8 cellular contexts compared by ENCODE assay signal in genomic region chr4:6268650-6269399, GRCh38. TPM values are rescaled to one million over a fixed set of nuclear protein-coding genes. Genes with fewer than 3 reads are reported as not detected.
DNase-seq lines count a peak whose midpoint lies in the region; FAIRE-seq and TF ChIP-seq lines count a peak whose summit lies in the region.

No MANE protein-coding gene starts in this region.

- no peaks in the 10 kb centered on the region for H3K36me3 ChIP-seq in KMS-11 (ENCODE audit: insufficient read depth)
- no peaks in the 10 kb centered on the region for H3K36me3 ChIP-seq in H1 (ENCODE audit: control insufficient read depth in 2 of 4, insufficient read depth in 4 of 4, low read length in 3 of 4)
- H3K36me3 ChIP-seq in trophoblast cell (ENCODE audit: control insufficient read depth in 1 of 2, insufficient read depth in 2 of 2, low read length in 2 of 2), result no peaks in the 10 kb centered on the region

- 0 out of 2 replicates have a peak overlapping the region, but pooled peaks have one; percentile 72 for H2BK15ac ChIP-seq in H1 (ENCODE audit: low read length)

- TF ChIP-seq CTCF in GM12865 (IDR thresholded peaks at IDR 0.05; ENCODE audit: insufficient read depth, low read depth, low read length, missing control alignments) (no peak), KMS-11 (conservative IDR thresholded peaks at IDR 0.05; ENCODE audit: low read depth, low read length) (no peak), H1 (IDR thresholded peaks at IDR 0.05; ENCODE audit: control extremely low read depth in 1 of 3, insufficient read depth in 1 of 3, low read depth in 1 of 3, low read length in 3 of 3) (no peak)

- H3K4ac ChIP-seq in H1 (replicated peaks; ENCODE audit: insufficient read length, low read depth, low read length) (no peak overlapping the region), trophoblast cell (ENCODE audit: low read depth, low read length) (no peak overlapping the region)

- CTCF ChIA-PET in H1 (lab: Charles Lee; ENCODE audit: partially characterized antibody), result interaction anchor here (1.6 to 37.7 kb wide), 6 partner anchors 14 to 271 kb away, joined by 3 to 908 read pairs (median 8); no protein-coding TSS in a partner anchor

- H3K4me3 ChIP-seq in GM12865 (ENCODE audit: low read depth, low read length), result peak overlapping the region; percentile 34
- no peak overlapping the region for H3K4me3 ChIP-seq in KMS-11 (IDR thresholded peaks at IDR 0.05; ENCODE audit: insufficient read depth, low read depth, low read length)
- H3K4me3 ChIP-seq in H1 (ENCODE audit: extremely low read depth in 1 of 4, insufficient read depth in 2 of 4, low read depth in 3 of 4, low read length in 4 of 4), result peak overlapping the region; percentile 25 to 77 (median 46); a peak in 7 of 8 replicates
- no peak overlapping the region for H3K4me3 ChIP-seq in trophoblast cell (ENCODE audit: low read depth, low read length)

- H2AFZ ChIP-seq in KMS-11 (ENCODE audit: low read depth) (peak overlapping the region; percentile 95), H1 (ENCODE audit: low read length) (peak overlapping the region; percentile 81), trophoblast cell (ENCODE audit: insufficient read depth, low read length, poor library complexity) (peak overlapping the region; percentile 57)

- no peak overlapping the region for H2BK20ac ChIP-seq in H1 (ENCODE audit: low read length)

- peaks cover 6% of the 10 kb centered on the region; the same call in 1 of the 2 replicates for H3K23me2 ChIP-seq in H1 (ENCODE audit: low read depth, low read length)

- TF ChIP-seq EP300 in H1 (IDR thresholded peaks at IDR 0.05; ENCODE audit: borderline replicate concordance in 1 of 2, low read depth in 2 of 2, low read length in 2 of 2), result no peak

- no peaks in the 10 kb centered on the region for H4K20me1 ChIP-seq in KMS-11 (ENCODE audit: insufficient read depth)
- peaks cover 4 to 6% of the 10 kb centered on the region in 2 experiments for H4K20me1 ChIP-seq in H1 (replicated peaks in 1 of 2; ENCODE audit: control insufficient read depth in 1 of 2, insufficient read depth in 2 of 2, low read length in 2 of 2)

- H4K91ac ChIP-seq in H1 (replicated peaks; ENCODE audit: insufficient read length, low read length) (peak overlapping the region; percentile 30), trophoblast cell (ENCODE audit: low read depth, low read length) (no peak overlapping the region)

- H3K27me3 ChIP-seq in KMS-11 (ENCODE audit: insufficient read depth, low read depth), result no peaks in the 10 kb centered on the region
- H3K27me3 ChIP-seq in H1 (replicated peaks in 1 of 4; ENCODE audit: control insufficient read depth in 3 of 4, extremely low read depth in 1 of 4, insufficient read depth in 3 of 4, low read length in 3 of 4), result peaks cover 0 to 4% (median 0%) of the 10 kb centered on the region in 4 experiments; a peak in 1 of 7 replicates
- no peaks in the 10 kb centered on the region for H3K27me3 ChIP-seq in trophoblast cell (ENCODE audit: insufficient read depth, low read length)

- POLR2A ChIA-PET in H1 (lab: Charles Lee; ENCODE audit: partially characterized antibody), result interaction anchor here (1.4 to 1.9 kb wide), 3 partner anchors 9 to 23 kb away, joined by 6 to 8 read pairs (median 6); no protein-coding TSS in a partner anchor

- H3K9ac ChIP-seq in KMS-11 (no peak overlapping the region; the same call in 1 of the 2 replicates), H1 (replicated peaks in 1 of 4; ENCODE audit: extremely low read depth in 1 of 4, low read depth in 3 of 4, low read length in 3 of 4) (peak overlapping the region in 1 of 4 experiments; percentile 58; a peak in 2 of 7 replicates), trophoblast cell (ENCODE audit: low read length) (peak overlapping the region; percentile 2)

- H2BK5ac ChIP-seq in H1 (ENCODE audit: low read depth, low read length) (no peak overlapping the region), trophoblast cell (ENCODE audit: low read depth, low read length, poor library complexity) (no peak overlapping the region)

- H3K79me1 ChIP-seq in H1 (ENCODE audit: low read depth, low read length) (0 out of 2 replicates have a peak, but pooled peaks cover 2% of the 10 kb centered on the region), trophoblast cell (ENCODE audit: low read length) (peaks cover 13% of the 10 kb centered on the region)

- no peak for TF ChIP-seq POLR2A in H1 (IDR thresholded peaks at IDR 0.05; ENCODE audit: control extremely low read depth in 1 of 2, low read depth in 2 of 2, low read length in 2 of 2)

- 59% methylated on average over 10 of the region's 13 CpGs; no CpG with 5 or more reads in 1 of the 2 experiments for WGBS in H1 (ENCODE audit: extremely low coverage in 1 of 2, insufficient coverage in 1 of 2, insufficient read length in 1 of 2, insufficient replicate concordance in 2 of 2, low coverage in 1 of 2, low lambda C conversion rate in 2 of 2, missing lambda C conversion rate in 1 of 2), 2 experiments
- WGBS in trophoblast cell (ENCODE audit: extremely low coverage, insufficient coverage, insufficient read length), result no CpG with 5 or more reads among the region's 13 CpGs

- H2BK120ac ChIP-seq in H1 (replicated peaks; ENCODE audit: low read depth, low read length) (no peak overlapping the region), trophoblast cell (ENCODE audit: insufficient read depth, low read length, poor library complexity) (no peak overlapping the region)

- H3K27ac ChIP-seq in KMS-11, result no peak overlapping the region
- H3K27ac ChIP-seq in H1 (ENCODE audit: low read depth, low read length), result no peak overlapping the region
- no peak overlapping the region for H3K27ac ChIP-seq in trophoblast cell (ENCODE audit: low read depth, low read length)

- H3K23ac ChIP-seq in H1 (ENCODE audit: insufficient read length) (no peak overlapping the region), trophoblast cell (ENCODE audit: low read length) (no peak overlapping the region)

- H3K14ac ChIP-seq in H1 (ENCODE audit: insufficient read length) (no peak overlapping the region), trophoblast cell (ENCODE audit: low read length) (no peak overlapping the region)

- H3K4me1 ChIP-seq in KMS-11 (ENCODE audit: low read depth, poor library complexity, severe bottlenecking) (peaks cover 3% of the 10 kb centered on the region), H1 (replicated peaks in 1 of 4; ENCODE audit: control insufficient read depth in 3 of 4, insufficient read depth in 4 of 4, low read length in 3 of 4) (peaks cover 4 to 19% (median 11%) of the 10 kb centered on the region in 4 experiments), trophoblast cell (ENCODE audit: control insufficient read depth in 1 of 2, insufficient read depth in 2 of 2, low read length in 2 of 2) (peaks cover 29 to 35% of the 10 kb centered on the region in 2 experiments)

- no peak overlapping the region; the same call in none of the 2 replicates for H3K18ac ChIP-seq in H1 (ENCODE audit: extremely low read depth, low read length)
- H3K18ac ChIP-seq in trophoblast cell (ENCODE audit: low read length), result no peak overlapping the region

- no peak for FAIRE-seq in H1 (lab: Jason Lieb, UNC)

- H3K56ac ChIP-seq in H1 (replicated peaks; ENCODE audit: insufficient read length, low read depth, low read length), result no peak overlapping the region

- no peaks in the 10 kb centered on the region for H3K79me2 ChIP-seq in KMS-11 (ENCODE audit: insufficient read depth, low read depth)
- H3K79me2 ChIP-seq in H1 (ENCODE audit: control insufficient read depth in 1 of 2, insufficient read depth in 2 of 2, low read length in 2 of 2), result no peaks in the 10 kb centered on the region
- peaks cover 3% of the 10 kb centered on the region for H3K79me2 ChIP-seq in trophoblast cell (ENCODE audit: control insufficient read depth, insufficient read depth, low read length, poor library complexity)

- no peak overlapping the region; the same call in 1 of the 2 replicates for H4K8ac ChIP-seq in H1 (ENCODE audit: extremely low read depth, insufficient read depth, low read length)
- peak overlapping the region; percentile 17 for H4K8ac ChIP-seq in trophoblast cell (ENCODE audit: low read depth, low read length)

- no peak for TF ChIP-seq RAD21 in H1 (IDR thresholded peaks at IDR 0.05 in 1 of 2, conservative IDR thresholded peaks at IDR 0.05 in 1 of 2; ENCODE audit: low read depth in 2 of 2, low read length in 2 of 2)

- H3K4me2 ChIP-seq in KMS-11 (peak overlapping the region; percentile 66), H1 (ENCODE audit: insufficient read depth in 1 of 2, low read depth in 2 of 2, low read length in 2 of 2) (peak overlapping the region; percentile 61 to 93), trophoblast cell (ENCODE audit: low read length) (peak overlapping the region; percentile 74)

- H2BK12ac ChIP-seq in H1 (ENCODE audit: low read depth, low read length) (no peak overlapping the region), trophoblast cell (ENCODE audit: low read length) (no peak overlapping the region)

- peak overlapping the region; percentile 31 for H4K5ac ChIP-seq in H1 (ENCODE audit: insufficient read length, low read depth, low read length)

- H4K12ac ChIP-seq in trophoblast cell (ENCODE audit: low read depth, low read length), result no peak overlapping the region

- H2AK5ac ChIP-seq in H1 (ENCODE audit: low read depth, low read length) (no peak overlapping the region), trophoblast cell (ENCODE audit: low read length) (no peak overlapping the region)

- H3K9me3 ChIP-seq in H1 (ENCODE audit: insufficient read depth in 2 of 2, low read depth in 1 of 2, low read length in 1 of 2) (no peaks in the 10 kb centered on the region), trophoblast cell (ENCODE audit: insufficient read depth, low read depth, low read length) (no peaks in the 10 kb centered on the region)

- DNase-seq in GM12865 (ENCODE audit: low read depth) (no peak), H1 (ENCODE audit: low read depth in 1 of 2, low spot score in 2 of 2) (no peak), trophoblast cell (no peak), GOT3 (lab: John Stamatoyannopoulos, UW) (no peak), AML-193 (lab: John Stamatoyannopoulos, UW) (no peak), medulla oblongata (ENCODE audit: extremely low spot score) (no peak)
- DNase-seq in stimulated activated CD4-positive, alpha-beta T cell treated with anti-CD3 and anti-CD28 coated beads, Interleukin-1b, Interleukin-23, amount 100 ng/mL, for 48 hours, result no peak

TF ChIP-seq in H1, 55 proteins besides CTCF, POLR2A, EP300 and RAD21 (continues in another document):
- no peak for TF ChIP-seq SAP30 (IDR thresholded peaks at IDR 0.05; ENCODE audit: insufficient read depth, insufficient replicate concordance, low read length)
- no peak for TF ChIP-seq JUND (IDR thresholded peaks at IDR 0.05; ENCODE audit: low read length)

RNA-seq across cellular contexts. Expression of gene WFS1, which starts 0.8 kb away (rescaled TPM):
- 29.1 and 34.0 TPM in 2 replicates for total RNA-seq in H1 (2021; fragmentation: NEBNext Ultra II Directional; extraction: Animal tissue kit (Norgen Biotek cat#: 25700))
- 43.1 and 55.7 TPM in 2 replicates for polyA plus RNA-seq in H1 (2011; rRNA removed)
- polyA plus RNA-seq in H1 (2011; cell fraction: cytosol; rRNA removed), result 24.1 TPM
- 61.1 TPM for polyA plus RNA-seq in H1 (2011; cell fraction: nucleus; rRNA removed)
- 24.6 to 36.6 TPM (median 30.1 TPM) in 4 replicates for polyA plus RNA-seq in H1 (2012, experiment 1 of 2)
- polyA plus RNA-seq in H1 (2012, experiment 2 of 2), result 30.5 TPM
- 46.0 TPM for polyA plus RNA-seq in H1 (2013, experiment 1 of 2)
- polyA plus RNA-seq in H1 (2013, experiment 2 of 2), result 45.6 TPM
- 30.6 and 54.0 TPM in 2 replicates for polyA minus RNA-seq in H1 (2011; rRNA and poly(A)+ RNA removed)
- polyA minus RNA-seq in H1 (2011; cell fraction: cytosol; rRNA and poly(A)+ RNA removed), result 20.2 TPM
- 24.3 TPM for polyA minus RNA-seq in H1 (2011; cell fraction: nucleus; rRNA and poly(A)+ RNA removed)
- polyA plus RNA-seq in trophoblast cell (2013), result 65.0 and 74.6 TPM in 2 replicates

Comparison
In these comparisons a context has a peak if more than half of its experiments do, and no peak if none do; other contexts are left out.
1. H3K4me3 ChIP-seq: peak in GM12865 (single experiment) and H1 (4 of 4); none in KMS-11 (single experiment) and trophoblast cell (single experiment).
2. Peak in every context shown above with its lines, with median percentiles within 50 percentile points of each other: H2AFZ ChIP-seq and H3K4me2 ChIP-seq.